ENCODE assay signal across 20 cellular contexts in the genomic region with DNA sequence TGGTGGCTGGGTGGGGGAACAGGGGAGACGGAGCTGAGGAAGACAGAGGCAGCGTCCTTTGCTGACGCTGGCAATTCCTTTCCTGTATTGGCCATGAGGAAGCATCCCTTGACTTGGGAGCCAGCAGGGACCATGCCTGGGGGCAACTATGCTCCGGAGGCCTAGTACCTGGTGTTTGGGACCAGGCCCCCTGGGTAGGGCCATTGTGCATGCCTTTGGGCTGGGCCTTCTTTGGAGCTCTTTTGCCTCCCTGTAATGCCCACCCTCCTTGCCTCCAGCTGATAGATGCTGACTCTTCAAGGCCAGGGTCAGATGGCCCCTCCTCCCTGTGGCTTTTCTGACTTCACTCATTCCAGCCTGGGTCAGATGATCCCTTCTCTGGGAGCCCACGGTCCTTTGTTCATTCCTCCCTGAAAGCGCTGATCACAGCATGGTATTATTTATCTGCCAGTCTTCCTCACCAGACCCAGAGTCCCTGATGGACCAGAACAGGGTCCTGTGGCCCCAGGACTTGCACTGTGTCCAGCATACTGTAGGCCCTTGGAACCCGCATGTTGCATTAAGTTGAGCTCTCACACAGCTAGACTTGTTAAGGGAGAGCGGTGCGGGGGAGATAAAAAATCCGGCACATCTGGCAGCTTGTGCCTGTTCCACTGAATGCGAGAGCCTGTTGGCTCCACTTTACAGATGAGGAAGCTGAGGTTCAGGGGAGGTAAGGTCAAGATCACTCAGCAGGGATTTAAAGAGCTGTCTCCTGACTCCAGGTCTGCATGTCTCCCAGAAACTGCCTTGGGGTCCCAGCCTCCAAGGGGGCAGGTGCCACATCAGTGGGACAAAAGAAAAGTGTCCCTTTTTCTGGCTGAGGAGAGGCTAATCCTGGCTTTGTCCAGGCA. TPM values are rescaled to one million over a fixed set of nuclear protein-coding genes. Genes with fewer than 3 reads are reported as not detected.
DNase-seq lines count a peak whose midpoint lies in the region; ATAC-seq, FAIRE-seq and TF ChIP-seq lines count a peak whose summit lies in the region.
"Had no signal": no experiment of that assay in that cellular context is flagged by ENCODE, and none has a peak within 500 bp of the region (broad histone marks: within the 10 kb centered on the region; RNA-seq: fewer than 3 reads in every experiment).

No MANE protein-coding gene starts in this region.

- CTCF ChIA-PET in activated naive CD4-positive, alpha-beta T cell treated with anti-CD3 and anti-CD28 coated beads for 36 hours (lab: Charles Lee), result interaction anchor here (0.5 to 11.7 kb wide), 3 partner anchors 14 to 50 kb away, joined by 3 to 213 read pairs (median 44); no protein-coding TSS in a partner anchor

- POLR2A ChIA-PET in activated naive CD8-positive, alpha-beta T cell treated with anti-CD3 and anti-CD28 coated beads, Interleukin-2, amount 10 ng/mL, durations not matched to agents 7 days and 5 days (lab: Charles Lee), result no interaction called here

- DNase-seq in activated naive CD4-positive, alpha-beta T cell treated with anti-CD3 and anti-CD28 coated beads for 36 hours, result no peak
- DNase-seq in activated naive CD4-positive, alpha-beta T cell treated with Interleukin-2 at 50 U/mL for 16 hours, result no peak
- DNase-seq in activated naive CD8-positive, alpha-beta T cell treated with anti-CD3 and anti-CD28 coated beads, Interleukin-2, amount 10 ng/mL, durations not matched to agents 7 days and 5 days, result no peak
- DNase-seq in substantia nigra (lab: John Stamatoyannopoulos, UW) (peak in 1 of 49 donors; percentile 1), H54 (ENCODE audit: insufficient read length, low spot score) (no peak), HK-2 (ENCODE audit: unreplicated experiment) (no peak)
- DNase-seq: activated CD4-positive, alpha-beta T cell treated with anti-CD3 and anti-CD28 coated beads for 36 hours; gastrocnemius medialis; midbrain; NCI-H774; stimulated activated CD4-positive, alpha-beta T cell treated with anti-CD3 and anti-CD28 coated beads, Interleukin-2, amount 100 ng/mL, for 48 hours had no signal

- no peak for TF ChIP-seq POLR2A in H54 (IDR thresholded peaks at IDR 0.05; ENCODE audit: low read depth, low read length)

- peaks cover 67% of the 10 kb centered on the region for H3K4me1 Mint-ChIP-seq in activated naive CD4-positive, alpha-beta T cell treated with anti-CD3 and anti-CD28 coated beads for 36 hours (ENCODE audit: low read depth)
- peaks cover 60% of the 10 kb centered on the region for H3K4me1 Mint-ChIP-seq in activated naive CD8-positive, alpha-beta T cell treated with anti-CD3 and anti-CD28 coated beads, Interleukin-2, amount 10 ng/mL, durations not matched to agents 7 days and 5 days

- H3K4me3 Mint-ChIP-seq in activated naive CD4-positive, alpha-beta T cell treated with anti-CD3 and anti-CD28 coated beads for 36 hours, result no peak overlapping the region
- H3K4me3 Mint-ChIP-seq in activated naive CD8-positive, alpha-beta T cell treated with anti-CD3 and anti-CD28 coated beads, Interleukin-2, amount 10 ng/mL, durations not matched to agents 7 days and 5 days, result peak overlapping the region; percentile 25
- H3K4me3 Mint-ChIP-seq: activated CD4-positive, alpha-beta T cell treated with anti-CD3 and anti-CD28 coated beads for 36 hours had no signal

- no peaks in the 10 kb centered on the region for H3K9me3 Mint-ChIP-seq in activated naive CD4-positive, alpha-beta T cell treated with anti-CD3 and anti-CD28 coated beads for 36 hours
- no peaks in the 10 kb centered on the region for H3K9me3 Mint-ChIP-seq in activated naive CD8-positive, alpha-beta T cell treated with anti-CD3 and anti-CD28 coated beads, Interleukin-2, amount 10 ng/mL, durations not matched to agents 7 days and 5 days

- peak overlapping the region; percentile 22 for H3K27ac ChIP-seq in layer of hippocampus (ENCODE audit: low read depth, low read length)
- H3K27ac ChIP-seq in substantia nigra (ENCODE audit: low read depth, low read length, poor library complexity, severe bottlenecking), result peak overlapping the region; percentile 30
- H3K27ac ChIP-seq: gastrocnemius medialis, RWPE1 had no signal

- intact Hi-C loops in activated naive CD4-positive, alpha-beta T cell treated with anti-CD3 and anti-CD28 coated beads for 36 hours (cut with micrococcal nuclease), result loop anchor here (5.0 to 10.0 kb wide), 3 partner anchors 47 to 465 kb away; a partner anchor contains a TSS

- H3K27ac Mint-ChIP-seq in activated naive CD4-positive, alpha-beta T cell treated with anti-CD3 and anti-CD28 coated beads for 36 hours, result peak overlapping the region; percentile 61
- peak overlapping the region; percentile 10 for H3K27ac Mint-ChIP-seq in activated naive CD8-positive, alpha-beta T cell treated with anti-CD3 and anti-CD28 coated beads, Interleukin-2, amount 10 ng/mL, durations not matched to agents 7 days and 5 days

- H3K27me3 ChIP-seq in layer of hippocampus (ENCODE audit: control insufficient read depth, insufficient read depth, low read length), result no peaks in the 10 kb centered on the region
- H3K27me3 ChIP-seq: gastrocnemius medialis had no signal

- no peak for ATAC-seq in activated naive CD8-positive, alpha-beta T cell treated with anti-CD3 and anti-CD28 coated beads, Interleukin-2, amount 10 ng/mL, durations not matched to agents 7 days and 5 days (ENCODE audit: low read depth)
- ATAC-seq in GM19351 (IDR thresholded peaks at IDR 0.05; ENCODE audit: unreplicated experiment), result no peak
- ATAC-seq: activated CD4-positive, alpha-beta T cell treated with anti-CD3 and anti-CD28 coated beads for 36 hours; gastrocnemius medialis had no signal

- no peak for FAIRE-seq in H54 (lab: Jason Lieb, UNC)
- FAIRE-seq: islet of Langerhans had no signal

- H3K36me3 Mint-ChIP-seq in activated naive CD4-positive, alpha-beta T cell treated with anti-CD3 and anti-CD28 coated beads for 36 hours (ENCODE audit: low read depth), result no peaks in the 10 kb centered on the region
- peaks cover 2% of the 10 kb centered on the region for H3K36me3 Mint-ChIP-seq in activated naive CD8-positive, alpha-beta T cell treated with anti-CD3 and anti-CD28 coated beads, Interleukin-2, amount 10 ng/mL, durations not matched to agents 7 days and 5 days

- no peaks in the 10 kb centered on the region for H3K27me3 Mint-ChIP-seq in activated naive CD4-positive, alpha-beta T cell treated with anti-CD3 and anti-CD28 coated beads for 36 hours (ENCODE audit: low read depth)
- H3K27me3 Mint-ChIP-seq in activated naive CD8-positive, alpha-beta T cell treated with anti-CD3 and anti-CD28 coated beads, Interleukin-2, amount 10 ng/mL, durations not matched to agents 7 days and 5 days, result no peaks in the 10 kb centered on the region
- H3K27me3 Mint-ChIP-seq: activated CD4-positive, alpha-beta T cell treated with anti-CD3 and anti-CD28 coated beads for 36 hours had no signal

RNA-seq across cellular contexts. Expression of a gene that starts 2.9 kb away (rescaled TPM):
- 10 to 100 TPM; 56.1 to 56.8 TPM for total RNA-seq in activated naive CD4-positive, alpha-beta T cell treated with anti-CD3 and anti-CD28 coated beads for 36 hours
- total RNA-seq in activated naive CD8-positive, alpha-beta T cell treated with anti-CD3 and anti-CD28 coated beads, Interleukin-2, amount 10 ng/mL, durations not matched to agents 7 days and 5 days, result 10 to 100 TPM; 96.3 to 96.5 TPM

RNA-seq across cellular contexts. Expression of a gene that starts 13.1 kb away (rescaled TPM):
- under 1 TPM in 1 of 2 experiments, not detected in 1; 0.14 TPM for total RNA-seq in activated naive CD4-positive, alpha-beta T cell treated with anti-CD3 and anti-CD28 coated beads for 36 hours
- not detected for total RNA-seq in activated naive CD8-positive, alpha-beta T cell treated with anti-CD3 and anti-CD28 coated beads, Interleukin-2, amount 10 ng/mL, durations not matched to agents 7 days and 5 days
- total RNA-seq: bronchial epithelial cell; T-helper 1 cell treated with Interleukin-12 subunit alpha and Interleukin-12 subunit beta and Interleukin-4 antibody, amounts not matched to agents 30 ng/mL and 1 ng/mL, for 36 hours had no signal

RNA-seq across cellular contexts. Expression of a gene that starts 25.3 kb away (rescaled TPM):
- total RNA-seq in activated naive CD4-positive, alpha-beta T cell treated with anti-CD3 and anti-CD28 coated beads for 36 hours, result 1 to 10 TPM in 1 of 2 experiments, under 1 TPM in 1; 0.74 to 1.1 TPM
- 1 to 10 TPM; 2.7 to 3.2 TPM for total RNA-seq in activated naive CD8-positive, alpha-beta T cell treated with anti-CD3 and anti-CD28 coated beads, Interleukin-2, amount 10 ng/mL, durations not matched to agents 7 days and 5 days
- total RNA-seq: bronchial epithelial cell had no signal

RNA-seq across cellular contexts. Expression of a gene that starts 28.4 kb away (rescaled TPM):
- total RNA-seq in activated naive CD4-positive, alpha-beta T cell treated with anti-CD3 and anti-CD28 coated beads for 36 hours, result not detected
- total RNA-seq in activated naive CD8-positive, alpha-beta T cell treated with anti-CD3 and anti-CD28 coated beads, Interleukin-2, amount 10 ng/mL, durations not matched to agents 7 days and 5 days, result not detected
- total RNA-seq: A673; activated CD4-positive, alpha-beta T cell treated with anti-CD3 and anti-CD28 coated beads for 36 hours; bronchial epithelial cell; T-helper 1 cell treated with Interleukin-12 subunit alpha and Interleukin-12 subunit beta and Interleukin-4 antibody, amounts not matched to agents 30 ng/mL and 1 ng/mL, for 36 hours had no signal

RNA-seq across cellular contexts. Expression of a gene that starts 32.1 kb away (rescaled TPM):
- total RNA-seq in activated naive CD4-positive, alpha-beta T cell treated with anti-CD3 and anti-CD28 coated beads for 36 hours, result not detected
- total RNA-seq in activated naive CD8-positive, alpha-beta T cell treated with anti-CD3 and anti-CD28 coated beads, Interleukin-2, amount 10 ng/mL, durations not matched to agents 7 days and 5 days, result not detected
- total RNA-seq: A673; activated CD4-positive, alpha-beta T cell treated with anti-CD3 and anti-CD28 coated beads for 36 hours; bronchial epithelial cell; gastrocnemius medialis; HT-29; renal cortical epithelial cell; T-helper 1 cell treated with Interleukin-12 subunit alpha and Interleukin-12 subunit beta and Interleukin-4 antibody, amounts not matched to agents 30 ng/mL and 1 ng/mL, for 36 hours had no signal
